In the genomic region with DNA sequence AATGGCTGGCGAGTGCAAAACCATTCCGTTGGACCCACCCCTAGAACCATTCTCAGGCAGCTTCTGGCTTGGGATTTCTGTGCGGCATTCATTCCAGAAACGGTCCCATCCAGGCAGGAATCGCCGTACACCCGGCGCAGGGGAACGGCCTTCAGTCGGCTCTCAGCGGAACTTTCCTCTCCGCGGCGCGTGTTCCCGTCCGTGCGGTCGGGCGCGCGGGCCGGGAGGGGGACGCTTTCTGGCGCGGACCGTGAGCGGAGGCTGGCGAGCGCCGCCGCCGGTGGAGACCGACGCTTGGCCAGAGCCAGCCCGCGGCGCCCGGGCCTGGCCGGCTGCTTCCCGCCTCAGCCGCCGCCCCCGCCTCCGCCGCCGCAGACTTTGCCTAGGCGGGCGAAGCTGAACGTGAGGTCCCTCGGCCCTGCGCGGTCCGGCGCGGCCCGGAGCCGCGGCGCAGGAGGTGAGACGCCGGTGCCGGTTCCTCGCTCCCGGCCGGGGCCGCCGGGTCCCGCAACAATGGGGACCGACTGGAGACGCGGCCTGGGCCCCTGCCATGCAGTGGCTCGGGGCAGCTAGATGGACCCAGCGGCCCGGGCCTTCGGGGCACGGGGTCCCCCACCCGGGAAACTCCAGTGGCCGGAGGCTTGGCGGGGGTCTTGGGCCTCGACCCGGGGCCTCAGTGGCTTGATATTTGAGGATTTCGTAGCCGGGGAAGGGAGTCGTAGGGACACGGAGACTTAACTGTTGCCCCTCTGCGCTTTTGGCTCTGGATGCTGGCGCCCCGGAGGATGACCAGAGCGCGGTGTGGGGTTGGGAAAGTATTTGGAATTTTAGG, we compare ENCODE assay signal across 8 cellular contexts. TPM values are rescaled to one million over a fixed set of nuclear protein-coding genes. Genes with fewer than 3 reads are reported as not detected.
DNase-seq lines count a peak whose midpoint lies in the region; ATAC-seq and TF ChIP-seq lines count a peak whose summit lies in the region.

A gene with protein sequence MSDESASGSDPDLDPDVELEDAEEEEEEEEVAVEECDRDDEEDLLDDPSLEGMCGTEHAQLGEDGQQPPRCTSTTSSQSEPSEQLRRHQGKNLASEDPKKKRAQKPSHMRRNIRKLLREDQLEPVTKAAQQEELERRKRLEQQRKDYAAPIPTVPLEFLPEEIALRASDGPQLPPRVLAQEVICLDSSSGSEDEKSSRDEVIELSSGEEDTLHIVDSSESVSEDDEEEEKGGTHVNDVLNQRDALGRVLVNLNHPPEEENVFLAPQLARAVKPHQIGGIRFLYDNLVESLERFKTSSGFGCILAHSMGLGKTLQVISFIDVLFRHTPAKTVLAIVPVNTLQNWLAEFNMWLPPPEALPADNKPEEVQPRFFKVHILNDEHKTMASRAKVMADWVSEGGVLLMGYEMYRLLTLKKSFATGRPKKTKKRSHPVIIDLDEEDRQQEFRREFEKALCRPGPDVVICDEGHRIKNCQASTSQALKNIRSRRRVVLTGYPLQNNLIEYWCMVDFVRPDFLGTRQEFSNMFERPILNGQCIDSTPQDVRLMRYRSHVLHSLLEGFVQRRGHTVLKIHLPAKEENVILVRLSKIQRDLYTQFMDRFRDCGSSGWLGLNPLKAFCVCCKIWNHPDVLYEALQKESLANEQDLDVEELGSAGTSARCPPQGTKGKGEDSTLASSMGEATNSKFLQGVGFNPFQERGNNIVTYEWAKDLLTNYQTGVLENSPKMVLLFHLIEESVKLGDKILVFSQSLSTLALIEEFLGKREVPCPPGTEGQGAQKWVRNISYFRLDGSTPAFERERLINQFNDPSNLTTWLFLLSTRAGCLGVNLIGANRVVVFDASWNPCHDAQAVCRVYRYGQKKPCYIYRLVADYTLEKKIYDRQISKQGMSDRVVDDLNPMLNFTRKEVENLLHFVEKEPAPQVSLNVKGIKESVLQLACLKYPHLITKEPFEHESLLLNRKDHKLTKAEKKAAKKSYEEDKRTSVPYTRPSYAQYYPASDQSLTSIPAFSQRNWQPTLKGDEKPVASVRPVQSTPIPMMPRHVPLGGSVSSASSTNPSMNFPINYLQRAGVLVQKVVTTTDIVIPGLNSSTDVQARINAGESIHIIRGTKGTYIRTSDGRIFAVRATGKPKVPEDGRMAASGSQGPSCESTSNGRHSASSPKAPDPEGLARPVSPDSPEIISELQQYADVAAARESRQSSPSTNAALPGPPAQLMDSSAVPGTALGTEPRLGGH (N-terminal part only) (plus strand): TSS at position 261 of the 832 bp plus-strand sequence. CDS start 51,702 bp downstream, outside the sequence.

- H3K4me3 ChIP-seq in parathyroid adenoma (ENCODE audit: low read depth, low read length) (peak within 1 kb of the TSS; percentile 78), tibial artery (peak within 1 kb of the TSS; percentile 94 to 96)

- peaks cover 17% of the 10 kb centered on the region for H3K79me2 ChIP-seq in parathyroid adenoma

- TF ChIP-seq CTCF in parathyroid adenoma (IDR thresholded peaks at IDR 0.05), result peak; percentile 8
- TF ChIP-seq CTCF in tibial artery (IDR thresholded peaks at IDR 0.05), result no peak

- H3K9me3 ChIP-seq in parathyroid adenoma (ENCODE audit: control insufficient read depth, low read length) (no peaks in the 10 kb centered on the region), tibial artery (no peaks in the 10 kb centered on the region)

- peak; percentile 39 for DNase-seq in GM04503 (ENCODE audit: low read depth)
- DNase-seq in GOT3 (lab: John Stamatoyannopoulos, UW), result peak; percentile 46
- DNase-seq in M059J (ENCODE audit: low read depth), result peak; percentile 71
- DNase-seq in SW 1271 (lab: John Stamatoyannopoulos, UW), result peak; percentile 29 to 54
- peak; percentile 57 for DNase-seq in activated naive CD8-positive, alpha-beta T cell treated with anti-CD3 and anti-CD28 coated beads, Interleukin-2, amount 50 U/mL, for 16 hours (ENCODE audit: low read depth, low spot score)
- peak; percentile 89 for DNase-seq in Right ventricle myocardium superior
- DNase-seq in tibial artery, result peak; percentile 71 to 87

- H3K27me3 ChIP-seq in parathyroid adenoma (ENCODE audit: control insufficient read depth, insufficient read depth, low read length), result no peaks in the 10 kb centered on the region
- no peaks in the 10 kb centered on the region for H3K27me3 ChIP-seq in tibial artery

- peak within 1 kb of the TSS; percentile 86 for H3K4me2 ChIP-seq in parathyroid adenoma (ENCODE audit: low read length)

- H3K27ac ChIP-seq in parathyroid adenoma (peak within 1 kb of the TSS; percentile 72), tibial artery (peak within 1 kb of the TSS; percentile 89 to 96)

- H3K36me3 ChIP-seq in parathyroid adenoma (ENCODE audit: control insufficient read depth, insufficient read depth, low read length) (no peaks in the 10 kb centered on the region), tibial artery (peaks cover 0 to 11% (median 0%) of the 10 kb centered on the region in 3 donors)

- H2AFZ ChIP-seq in parathyroid adenoma, result peak within 1 kb of the TSS; percentile 96

- intact Hi-C loops in Right ventricle myocardium superior (cut with DNase I) (loop anchor here (10.0 kb wide), 1 partner anchor 126 kb away; no protein-coding TSS in a partner anchor), tibial artery (cut with DNase I; ENCODE audit: low total_unique reads) (no loop called here)

- peak; percentile 99 for ATAC-seq in Right ventricle myocardium superior (ENCODE audit: poor library complexity)

- peaks cover 4% of the 10 kb centered on the region for H3K4me1 ChIP-seq in parathyroid adenoma
- peaks cover 0 to 24% (median 10%) of the 10 kb centered on the region in 4 donors for H3K4me1 ChIP-seq in tibial artery

- H3K9ac ChIP-seq in parathyroid adenoma, result peak within 1 kb of the TSS; percentile 96

RNA-seq across cellular contexts. Expression of the gene that starts here (rescaled TPM):
- total RNA-seq in M059J (2014; rRNA removed; shearing (Covaris generic)), result 5.8 and 7.4 TPM in 2 replicates
- total RNA-seq in Right ventricle myocardium superior, result 8.4 TPM

Comparison
In these comparisons a context has a peak if more than half of its experiments do, and no peak if none do; other contexts are left out.
1. Peak in every context shown above with its lines: DNase-seq, ATAC-seq, H3K4me3 ChIP-seq and H3K27ac ChIP-seq.
2. DNase-seq: peak in every context shown above with its lines; median percentile 89 in Right ventricle myocardium superior; 79 in tibial artery; 71 in M059J; 57 in activated naive CD8-positive, alpha-beta T cell treated with anti-CD3 and anti-CD28 coated beads, Interleukin-2, amount 50 U/mL, for 16 hours; 46 in GOT3; 42 in SW 1271; 39 in GM04503.